ENCODE assay signal across 16 cellular contexts in genomic region chr7:77223261-77223660, GRCh38. TPM values are rescaled to one million over a fixed set of nuclear protein-coding genes. Genes with fewer than 3 reads are reported as not detected.
"Had no signal": no experiment of that assay in that cellular context is flagged by ENCODE, and none has a peak within 500 bp of the region (broad histone marks: within the 10 kb centered on the region; RNA-seq: fewer than 3 reads in every experiment).

No MANE protein-coding gene starts in this region.

- ATAC-seq: activated naive CD8-positive, alpha-beta T cell treated with anti-CD3 and anti-CD28 coated beads, Interleukin-2, amount 50 U/mL, for 24 hours; activated T-cell treated with anti-CD3 and anti-CD28 coated beads, Interleukin-2, amount 50 U/mL, for 72 hours; lower lobe of right lung; stimulated activated naive CD8-positive, alpha-beta T cell treated with anti-CD3 and anti-CD28 coated beads, Interleukin-15, Interleukin-2, amounts not matched to agents 100 U/mL and 50 U/mL, for 24 hours had no signal

- H3K27me3 Mint-ChIP-seq: activated CD4-positive, alpha-beta T cell treated with anti-CD3 and anti-CD28 coated beads, Interleukin-2, amount 10 ng/mL, durations not matched to agents 7 days and 5 days; activated naive CD8-positive, alpha-beta T cell treated with anti-CD3 and anti-CD28 coated beads, Interleukin-2, amount 50 U/mL, for 24 hours had no signal

- FAIRE-seq: frontal cortex had no signal

- H3K27ac Mint-ChIP-seq: activated CD4-positive, alpha-beta T cell treated with anti-CD3 and anti-CD28 coated beads, Interleukin-2, amount 10 ng/mL, durations not matched to agents 7 days and 5 days; activated naive CD8-positive, alpha-beta T cell treated with anti-CD3 and anti-CD28 coated beads, Interleukin-2, amount 50 U/mL, for 24 hours; activated T-cell treated with anti-CD3 and anti-CD28 coated beads, Interleukin-2, amount 50 U/mL, for 72 hours; mesothelial cell of epicardium had no signal

- H3K27ac ChIP-seq: epithelial cell of prostate, lower lobe of right lung, neutrophil had no signal

- H3K9me3 ChIP-seq: lower lobe of right lung, neutrophil had no signal

- H3K4me3 Mint-ChIP-seq: activated CD4-positive, alpha-beta T cell treated with anti-CD3 and anti-CD28 coated beads, Interleukin-2, amount 10 ng/mL, durations not matched to agents 7 days and 5 days; activated naive CD8-positive, alpha-beta T cell treated with anti-CD3 and anti-CD28 coated beads, Interleukin-2, amount 50 U/mL, for 24 hours; activated T-cell treated with anti-CD3 and anti-CD28 coated beads, Interleukin-2, amount 50 U/mL, for 72 hours; mesothelial cell of epicardium had no signal

- DNase-seq: activated CD4-positive, alpha-beta T cell treated with anti-CD3 and anti-CD28 coated beads, Interleukin-2, amount 10 ng/mL, durations not matched to agents 7 days and 5 days; activated CD8-positive, alpha-beta memory T cell treated with anti-CD3 and anti-CD28 coated beads, Interleukin-2, amount 50 U/mL, for 48 hours; activated gamma-delta T cell treated with Interleukin-2 at 50 U/mL for 16 hours; activated naive CD8-positive, alpha-beta T cell treated with anti-CD3 and anti-CD28 coated beads, Interleukin-2, amount 50 U/mL, for 24 hours; activated T-cell treated with anti-CD3 and anti-CD28 coated beads, Interleukin-2, amount 50 U/mL, for 72 hours; aorta; head of caudate nucleus; left cardiac atrium; lower lobe of right lung; stimulated activated naive CD8-positive, alpha-beta T cell treated with anti-CD3 and anti-CD28 coated beads, Interleukin-15, Interleukin-2, amounts not matched to agents 100 U/mL and 50 U/mL, for 24 hours; T-helper 9 cell; trophoblast cell had no signal

- H3K27me3 ChIP-seq: neutrophil had no signal

RNA-seq across cellular contexts. Expression of gene FGL2, which starts 23.6 kb away (rescaled TPM):
- total RNA-seq: mesothelial cell of epicardium had no signal
